ENCODE assay signal across 8 cellular contexts in genomic region chr3:15345051-15345607, GRCh38. TPM values are rescaled to one million over a fixed set of nuclear protein-coding genes. Genes with fewer than 3 reads are reported as not detected.
A peak's percentile ranks its signal among the peaks of the same experiment; 100 is the strongest.
DNase-seq lines count a peak whose midpoint lies in the region; ATAC-seq, FAIRE-seq and TF ChIP-seq lines count a peak whose summit lies in the region.

No MANE protein-coding gene starts in this region.

- no peaks in the 10 kb centered on the region for H4K20me1 ChIP-seq in smooth muscle cell (ENCODE audit: low read depth)

- DNase-seq in NCI-H2196 treated with DMSO at 0.1 percent for 48 hours (lab: John Stamatoyannopoulos, UW; ENCODE audit: unreplicated experiment), result peak; percentile 44
- DNase-seq in pancreas, result peak in 2 of 6 donors; percentile 13 to 16
- no peak for DNase-seq in pons (ENCODE audit: low spot score)
- no peak for DNase-seq in kidney tubule cell (ENCODE audit: low spot score)
- DNase-seq in Calu3, result no peak
- no peak for DNase-seq in smooth muscle cell (lab: John Stamatoyannopoulos, UW; ENCODE audit: unreplicated experiment)

- FAIRE-seq in pancreas (lab: Jason Lieb, UNC), result no peak

- no peaks in the 10 kb centered on the region for H3K36me3 Mint-ChIP-seq in Calu3 (ENCODE audit: insufficient read depth, unreplicated experiment)

- peaks cover 8% of the 10 kb centered on the region for H3K4me1 Mint-ChIP-seq in Calu3 (ENCODE audit: low read depth, unreplicated experiment)

- no peak overlapping the region for H3K4me2 ChIP-seq in smooth muscle cell

- H3K36me3 ChIP-seq in pancreas (no peaks in the 10 kb centered on the region), smooth muscle cell (ENCODE audit: low read depth) (no peaks in the 10 kb centered on the region)

- no peak for TF ChIP-seq CTCF in pancreas (IDR thresholded peaks at IDR 0.05)
- TF ChIP-seq CTCF in Calu3 (IDR thresholded peaks at IDR 0.05; ENCODE audit: unreplicated experiment), result no peak
- no peak for TF ChIP-seq CTCF in smooth muscle cell (IDR thresholded peaks at IDR 0.05; ENCODE audit: borderline replicate concordance, insufficient read depth, poor library complexity, severe bottlenecking)

- H3K27ac ChIP-seq in pancreas (no peak overlapping the region), smooth muscle cell (ENCODE audit: low read depth) (no peak overlapping the region)

- H3K79me2 ChIP-seq in smooth muscle cell (ENCODE audit: low read depth), result no peaks in the 10 kb centered on the region

- ATAC-seq in GM18868 (IDR thresholded peaks at IDR 0.05; ENCODE audit: unreplicated experiment) (peak; percentile 24), HG02973 (IDR thresholded peaks at IDR 0.05; ENCODE audit: unreplicated experiment) (peak; percentile 30), pancreas (peak in 3 of 4 donors; percentile 58 to 71 (median 70))

- no TSS peak for BruUV-seq in Calu3 (replicated peaks; lab: Mats Ljungman, UMichigan)

- H3K9me3 ChIP-seq in pancreas (no peaks in the 10 kb centered on the region), smooth muscle cell (replicated peaks; ENCODE audit: low read depth) (no peaks in the 10 kb centered on the region)

- no peaks in the 10 kb centered on the region for H3K27me3 ChIP-seq in pancreas
- no peaks in the 10 kb centered on the region for H3K27me3 ChIP-seq in smooth muscle cell (ENCODE audit: low read depth)

- peaks cover 3% of the 10 kb centered on the region for H3F3A ChIP-seq in smooth muscle cell (ENCODE audit: low read depth)

- CTCF ChIA-PET in Calu3 (lab: Charles Lee), result interaction anchor here (0.8 kb wide), 1 partner anchor 11 kb away, joined by 6 read pairs; no protein-coding TSS in a partner anchor

- peaks cover 21% of the 10 kb centered on the region for H3K27me3 Mint-ChIP-seq in Calu3 (ENCODE audit: unreplicated experiment)

- 16 to 21% methylated on average over 4 of the region's 4 CpGs for WGBS in pancreas, 2 donors
- WGBS in smooth muscle cell (ENCODE audit: low lambda C conversion rate), result 85% methylated on average over 4 of the region's 4 CpGs

- H3K9me3 Mint-ChIP-seq in Calu3 (ENCODE audit: low read depth, unreplicated experiment), result no peaks in the 10 kb centered on the region

- H2AFZ ChIP-seq in smooth muscle cell (ENCODE audit: low read depth), result no peak overlapping the region

- no peak overlapping the region for H3K4me3 ChIP-seq in pancreas
- H3K4me3 ChIP-seq in smooth muscle cell, result no peak overlapping the region

- H3K4me1 ChIP-seq in pancreas (no peaks in the 10 kb centered on the region), smooth muscle cell (ENCODE audit: low read depth) (no peaks in the 10 kb centered on the region)

- intact Hi-C loops in pancreas (cut with DNase I) (no loop called here), Calu3 (cut with micrococcal nuclease; ENCODE audit: unreplicated experiment) (no loop called here)

- H3K4me3 Mint-ChIP-seq in Calu3 (ENCODE audit: low read depth, unreplicated experiment), result no peak overlapping the region

- H3K27ac Mint-ChIP-seq in Calu3 (ENCODE audit: unreplicated experiment), result no peak overlapping the region

- no peak overlapping the region for H3K9ac ChIP-seq in smooth muscle cell (ENCODE audit: low read depth)

RNA-seq across cellular contexts. Expression of gene SH3BP5, which starts 12.7 kb away (rescaled TPM):
- 1 to 10 TPM; 2.8 to 9.4 (median 5.6) TPM for total RNA-seq in pancreas
- polyA plus RNA-seq in pancreas, result 1 to 10 TPM; 6.7 to 9.8 TPM
- total RNA-seq in Calu3 (2022), result 4.0 and 4.2 TPM in 2 replicates
- 7.9 and 12.7 TPM in 2 replicates for total RNA-seq in smooth muscle cell
- polyA plus RNA-seq in smooth muscle cell, result 10.7 and 15.3 TPM in 2 replicates
